25 cellular contexts compared by ENCODE assay signal in the genomic region with DNA sequence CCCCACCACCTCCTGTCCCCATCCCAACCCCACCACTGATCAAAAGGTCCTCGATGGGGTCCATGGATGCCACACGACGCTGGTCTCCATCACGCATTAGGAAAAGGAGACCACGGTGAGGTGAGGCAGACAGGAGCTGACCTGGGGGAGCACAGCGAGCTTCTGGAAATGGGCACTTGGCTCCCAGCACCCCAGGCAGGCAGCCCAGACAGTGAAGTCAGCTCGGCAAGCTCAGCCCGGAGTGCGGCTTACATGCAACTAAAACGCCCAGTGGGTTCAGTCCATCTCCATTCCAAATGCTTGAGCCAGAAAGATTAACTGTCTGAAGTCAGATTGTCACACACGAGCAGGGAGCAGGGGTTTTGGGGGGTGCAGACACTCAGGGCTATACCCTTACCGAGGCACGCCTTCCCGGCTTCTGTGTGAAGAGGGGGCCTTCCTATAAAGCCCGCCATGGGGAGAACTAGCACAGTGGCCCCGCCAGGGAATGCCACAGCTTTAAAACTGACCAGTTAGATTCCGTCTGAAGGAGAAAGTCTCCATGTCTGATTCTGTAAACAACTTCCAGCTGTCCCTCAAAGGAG.
"Had no signal": no experiment of that assay in that cellular context is flagged by ENCODE, and none has a peak within 500 bp of the region (broad histone marks: within the 10 kb centered on the region; RNA-seq: fewer than 3 reads in every experiment).

No MANE protein-coding gene starts in this region.

- H3K27me3 Mint-ChIP-seq: activated B cell treated with CpG ODN at 0.5 μM for 24 hours had no signal

- H3K27ac Mint-ChIP-seq: activated B cell treated with CpG ODN at 0.5 μM for 24 hours; activated CD4-positive, alpha-beta T cell treated with anti-CD3 and anti-CD28 coated beads for 36 hours; activated T-helper 1 cell treated with anti-CD3 and anti-CD28 coated beads, Interleukin-12 subunit alpha, Interleukin-12 subunit beta, Interleukin-2, Interleukin-4 antibody, amounts not matched to agents 30 ng/mL and 10 ng/mL and 1 ng/mL, durations not matched to agents 14 hours and 24 hours and 36 hours; mesothelial cell of epicardium; naive B cell had no signal

- H3K36me3 Mint-ChIP-seq: mesothelial cell of epicardium had no signal

- H3K4me3 Mint-ChIP-seq: activated B cell treated with CpG ODN at 0.5 μM for 24 hours; activated CD4-positive, alpha-beta T cell treated with anti-CD3 and anti-CD28 coated beads for 36 hours; activated T-helper 1 cell treated with anti-CD3 and anti-CD28 coated beads, Interleukin-12 subunit alpha, Interleukin-12 subunit beta, Interleukin-2, Interleukin-4 antibody, amounts not matched to agents 30 ng/mL and 10 ng/mL and 1 ng/mL, durations not matched to agents 14 hours and 24 hours and 36 hours; mesothelial cell of epicardium; naive B cell; neural crest cell had no signal

- DNase-seq: activated B cell treated with CpG ODN at 0.5 μM for 24 hours; activated CD4-positive, alpha-beta T cell treated with anti-CD3 and anti-CD28 coated beads for 36 hours; activated CD4-positive, alpha-beta T cell treated with anti-CD3 and anti-CD28 coated beads, Interleukin-2, amount 50 U/mL, for 4 hours; activated gamma-delta T cell treated with Interleukin-2 at 50 U/mL for 16 hours; activated naive CD4-positive, alpha-beta T cell treated with anti-CD3 and anti-CD28 coated beads, Interleukin-2, amount 50 U/mL, for 16 hours; activated T-cell treated with anti-CD3 and anti-CD28 coated beads for 4 hours; amniotic stem cell; brain microvascular endothelial cell; caudate nucleus; cortex of kidney; esophagus squamous epithelium; glutamatergic neuron; left cardiac atrium; left ventricle myocardium superior; mammary epithelial cell; naive B cell; occipital lobe; stimulated activated CD4-positive, alpha-beta T cell treated with anti-CD3 and anti-CD28 coated beads, Interleukin-2, amount 100 ng/mL, for 48 hours; stimulated activated naive CD4-positive, alpha-beta T cell treated with Interleukin-2 at 50 U/mL for 16 hours; T-helper 2 cell had no signal

- H3K4me1 ChIP-seq: right lobe of liver, tibial nerve had no signal

- H3K36me3 ChIP-seq: brain microvascular endothelial cell, esophagus squamous epithelium, right lobe of liver, tibial nerve had no signal

- H3K9me3 ChIP-seq: right lobe of liver had no signal

- H3K27ac ChIP-seq: brain microvascular endothelial cell, esophagus squamous epithelium, right lobe of liver, tibial nerve had no signal

- H3K4me1 Mint-ChIP-seq: activated B cell treated with CpG ODN at 0.5 μM for 24 hours; activated CD4-positive, alpha-beta T cell treated with anti-CD3 and anti-CD28 coated beads for 36 hours; mesothelial cell of epicardium; naive B cell had no signal

- H3K4me3 ChIP-seq: esophagus squamous epithelium, right lobe of liver, tibial nerve had no signal

- H3K9me3 Mint-ChIP-seq: activated T-helper 1 cell treated with anti-CD3 and anti-CD28 coated beads, Interleukin-12 subunit alpha, Interleukin-12 subunit beta, Interleukin-2, Interleukin-4 antibody, amounts not matched to agents 30 ng/mL and 10 ng/mL and 1 ng/mL, durations not matched to agents 14 hours and 24 hours and 36 hours had no signal

- H3K27me3 ChIP-seq: brain microvascular endothelial cell, right lobe of liver, tibial nerve had no signal

- ATAC-seq: activated CD4-positive, alpha-beta T cell treated with anti-CD3 and anti-CD28 coated beads for 36 hours; left cardiac atrium; left ventricle myocardium superior; right lobe of liver had no signal
